In the genomic region with DNA sequence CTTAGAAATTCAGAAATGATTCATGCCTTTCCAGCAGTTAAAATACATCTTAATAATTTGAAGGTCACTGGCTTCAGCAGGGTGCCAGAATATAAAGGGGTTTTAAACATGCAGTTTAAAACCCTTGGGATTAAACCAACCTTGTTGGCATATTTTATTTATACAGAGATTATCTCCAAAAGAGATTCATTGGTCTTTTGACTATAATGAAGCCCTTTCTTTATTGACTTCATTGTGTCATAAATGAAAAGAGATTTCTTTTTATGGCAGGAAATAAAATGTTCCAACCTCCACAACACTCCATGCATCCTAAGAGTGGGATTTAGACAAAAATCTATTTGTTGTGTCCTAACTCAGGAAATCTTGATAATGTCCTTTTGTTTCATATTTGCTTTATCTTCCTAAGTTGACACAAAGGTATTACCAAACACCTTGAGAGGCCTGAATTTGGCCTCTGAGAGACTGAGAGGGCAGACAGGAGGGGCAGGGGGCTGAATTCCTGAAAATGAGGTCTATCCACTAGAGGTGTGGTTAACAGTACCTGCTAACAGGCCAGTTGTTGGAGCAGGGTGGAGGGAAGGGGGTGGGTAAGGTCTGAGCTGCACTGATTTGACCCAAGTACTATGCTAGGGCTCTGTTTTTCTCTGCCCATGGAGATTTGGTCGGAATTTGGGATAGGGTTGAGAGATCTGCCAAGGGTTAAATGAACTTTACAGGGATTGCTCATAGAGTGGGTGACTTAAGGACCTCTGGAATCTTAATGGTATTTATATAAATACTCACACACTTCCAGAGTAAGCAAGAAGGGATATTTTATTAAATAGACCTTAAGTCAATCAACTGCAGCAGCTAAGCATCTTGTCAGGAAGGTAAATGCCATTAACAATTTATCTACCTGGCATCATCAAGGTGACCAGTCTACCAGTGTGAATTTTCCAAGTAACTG, we compare ENCODE assay signal across 24 cellular contexts.
DNase-seq lines count a peak whose midpoint lies in the region; ATAC-seq and TF ChIP-seq lines count a peak whose summit lies in the region.
"Had no signal": no experiment of that assay in that cellular context is flagged by ENCODE, and none has a peak within 500 bp of the region (broad histone marks: within the 10 kb centered on the region; RNA-seq: fewer than 3 reads in every experiment).

No MANE protein-coding gene starts in this region.

- H3K4me2 ChIP-seq in osteoblast (ENCODE audit: insufficient read depth, low read length) = peak overlapping the region; percentile 10

- H3K27ac ChIP-seq in HUES64 (ENCODE audit: low read depth, low read length) (0 out of 2 replicates have a peak overlapping the region, but pooled peaks have one; percentile 12), osteoblast (ENCODE audit: low read depth, low read length) (no peak overlapping the region), psoas muscle (no peak overlapping the region)
- H3K27ac ChIP-seq: foreskin keratinocyte, pancreas, uterus had no signal

- 90% methylated on average over 1 of the region's 1 CpG for WGBS in HUES64
- WGBS in psoas muscle, 3 donors = 79 to 95% (median 86%) methylated on average over 1 of the region's 1 CpG

- no peak overlapping the region for H2AFZ ChIP-seq in osteoblast (ENCODE audit: low read length)

- H3K79me2 ChIP-seq in osteoblast (ENCODE audit: insufficient read depth, low read length) = no peaks in the 10 kb centered on the region

- H3K4me1 ChIP-seq in HUES64 (ENCODE audit: insufficient read depth, low read length) = peaks cover 32% of the 10 kb centered on the region
- peaks cover 11% of the 10 kb centered on the region for H3K4me1 ChIP-seq in osteoblast (ENCODE audit: insufficient read depth, low read length)
- H3K4me1 ChIP-seq in psoas muscle = no peaks in the 10 kb centered on the region
- H3K4me1 ChIP-seq: pancreas, uterus had no signal

- TF ChIP-seq CTCF in foreskin fibroblast (IDR thresholded peaks at IDR 0.05; ENCODE audit: low read depth, low read length) (no peak), osteoblast (IDR thresholded peaks at IDR 0.05; ENCODE audit: extremely low read depth, low read depth, low read length) (no peak), psoas muscle (IDR thresholded peaks at IDR 0.05) (no peak)

- ATAC-seq in GM21529 (IDR thresholded peaks at IDR 0.05; ENCODE audit: unreplicated experiment) (no peak), psoas muscle (no peak), HG03378 (IDR thresholded peaks at IDR 0.05; ENCODE audit: unreplicated experiment) (no peak)
- ATAC-seq: activated naive CD8-positive, alpha-beta T cell treated with anti-CD3 and anti-CD28 coated beads, Interleukin-2, amount 50 U/mL, for 24 hours; activated T-cell treated with anti-CD3 and anti-CD28 coated beads, Interleukin-2, amount 50 U/mL, for 72 hours; esophagus mucosa; foreskin keratinocyte; pancreas; SK-N-SH treated with all-trans-retinoic acid at 6 μM for 48 hours had no signal

- 0 out of 2 replicates have a peak, but pooled peaks cover 6% of the 10 kb centered on the region for H3K36me3 ChIP-seq in HUES64 (ENCODE audit: insufficient read depth, low read length)
- no peaks in the 10 kb centered on the region for H3K36me3 ChIP-seq in osteoblast (ENCODE audit: insufficient read depth, low read length)
- peaks cover 2 to 4% of the 10 kb centered on the region in 2 donors for H3K36me3 ChIP-seq in psoas muscle (ENCODE audit: insufficient read depth in 1 of 2, low read depth in 1 of 2)
- H3K36me3 ChIP-seq: pancreas, uterus had no signal

- H3K27me3 ChIP-seq in HUES64 (ENCODE audit: insufficient read depth, low read length) = no peaks in the 10 kb centered on the region
- no peaks in the 10 kb centered on the region for H3K27me3 ChIP-seq in osteoblast (ENCODE audit: insufficient read depth, low read length)
- H3K27me3 ChIP-seq in psoas muscle (ENCODE audit: insufficient read depth in 3 of 3, low read length in 2 of 3) = no peaks in the 10 kb centered on the region
- H3K27me3 ChIP-seq: foreskin keratinocyte, pancreas, uterus had no signal

- DNase-seq in EL = peak; percentile 6
- DNase-seq in foreskin fibroblast = peak; percentile 2 to 45
- DNase-seq in osteoblast (ENCODE audit: insufficient read length, low spot score, missing footprints) = no peak
- no peak for DNase-seq in psoas muscle
- DNase-seq: activated CD4-positive, alpha-beta memory T cell treated with anti-CD3 and anti-CD28 coated beads for 36 hours; activated CD4-positive, CD25-positive, alpha-beta regulatory T cell treated with anti-CD3 and anti-CD28 coated beads, Interleukin-2, amount 50 U/mL, for 72 hours; activated naive CD8-positive, alpha-beta T cell treated with anti-CD3 and anti-CD28 coated beads, Interleukin-2, amount 50 U/mL, for 24 hours; activated T-cell treated with anti-CD3 and anti-CD28 coated beads, Interleukin-2, amount 50 U/mL, for 72 hours; cerebellar nuclear complex; foreskin keratinocyte; head of caudate nucleus; KG1; NCI-H1105; NCI-H2171 treated with DMSO at 0.1 percent for 48 hours; NCI-H510A treated with DMSO at 0.1 percent for 48 hours; pancreas; small intestine; stimulated activated naive CD4-positive, alpha-beta T cell treated with Interleukin-2 at 50 U/mL for 16 hours; uterus had no signal

- H3K9me3 ChIP-seq in HUES64 (ENCODE audit: insufficient read depth, low read depth, low read length) (no peaks in the 10 kb centered on the region), osteoblast (ENCODE audit: low read depth, low read length) (no peaks in the 10 kb centered on the region), psoas muscle (no peaks in the 10 kb centered on the region)
- H3K9me3 ChIP-seq: pancreas, uterus had no signal

- H3K9ac ChIP-seq in HUES64 (ENCODE audit: low read depth, low read length) = no peak overlapping the region

- H4K20me1 ChIP-seq in osteoblast (ENCODE audit: insufficient read depth, low read length) = no peaks in the 10 kb centered on the region

- H3K4me3 ChIP-seq in HUES64 (ENCODE audit: low read length) = no peak overlapping the region
- H3K4me3 ChIP-seq in foreskin fibroblast (ENCODE audit: low read depth in 1 of 2, low read length in 2 of 2) = no peak overlapping the region
- H3K4me3 ChIP-seq in osteoblast (ENCODE audit: insufficient read depth, low read length) = no peak overlapping the region
- H3K4me3 ChIP-seq in psoas muscle = no peak overlapping the region
- H3K4me3 ChIP-seq: pancreas, uterus had no signal

- intact Hi-C loops in psoas muscle (cut with DNase I) = no loop called here

Comparison
In these comparisons a context has a peak if more than half of its experiments do, and no peak if none do; other contexts are left out.
1. DNase-seq: peak in EL (single experiment) and foreskin fibroblast (2 of 2); none in osteoblast (single experiment) and psoas muscle (0 of 2).